Comparison of ENCODE assay signal across 8 cellular contexts in genomic region chr3:47803478-47804025, GRCh38. TPM values are rescaled to one million over a fixed set of nuclear protein-coding genes. Genes with fewer than 3 reads are reported as not detected.
DNase-seq lines count a peak whose midpoint lies in the region; ATAC-seq and TF ChIP-seq lines count a peak whose summit lies in the region.

No MANE protein-coding gene starts in this region.

- H4K20me1 ChIP-seq in fibroblast of lung (ENCODE audit: control insufficient read depth, extremely low read depth, insufficient read depth, low read length): no peaks in the 10 kb centered on the region

- H3K9me3 ChIP-seq in RWPE2 (ENCODE audit: severe bottlenecking) (no peaks in the 10 kb centered on the region), fibroblast of lung (ENCODE audit: control insufficient read depth, insufficient read depth, low read depth, low read length) (no peaks in the 10 kb centered on the region)

- DNase-seq in NCI-H510A (lab: John Stamatoyannopoulos, UW): peak; percentile 52
- DNase-seq in NCI-H510A treated with DMSO at 0.1 percent for 48 hours (lab: John Stamatoyannopoulos, UW): no peak
- DNase-seq in RWPE2 (ENCODE audit: low spot score): no peak
- peak in 1 of 2 donors; percentile 11 for DNase-seq in fibroblast of lung (ENCODE audit: low read depth in 2 of 2)
- DNase-seq in retinal pigment epithelial cell (ENCODE audit: low read depth): no peak
- DNase-seq in DMS 273 (lab: John Stamatoyannopoulos, UW; ENCODE audit: unreplicated experiment): no peak
- no peak for DNase-seq in NCI-H2029 treated with DMSO at 0.1 percent for 48 hours (lab: John Stamatoyannopoulos, UW)

- ATAC-seq in RWPE2 (ENCODE audit: low read depth) (no peak), GM19023 (IDR thresholded peaks at IDR 0.05; ENCODE audit: unreplicated experiment) (no peak)

- H3K27ac ChIP-seq in RWPE2 (ENCODE audit: poor library complexity, severe bottlenecking) (peak overlapping the region; percentile 89), fibroblast of lung (ENCODE audit: insufficient read depth, low read length) (peak overlapping the region; percentile 71)

- peaks cover 11% of the 10 kb centered on the region for H3K4me1 ChIP-seq in RWPE2 (ENCODE audit: insufficient read depth, poor library complexity, severe bottlenecking)
- H3K4me1 ChIP-seq in fibroblast of lung (ENCODE audit: control insufficient read depth, extremely low read depth, insufficient read depth, low read length): no peaks in the 10 kb centered on the region

- TF ChIP-seq CTCF in RWPE2 (IDR thresholded peaks at IDR 0.05; ENCODE audit: poor library complexity, severe bottlenecking) (no peak), fibroblast of lung (conservative IDR thresholded peaks at IDR 0.05 in 1 of 2, IDR thresholded peaks at IDR 0.05 in 1 of 2; ENCODE audit: low read depth in 1 of 2, low read length in 2 of 2) (no peak), retinal pigment epithelial cell (conservative IDR thresholded peaks at IDR 0.05; ENCODE audit: low read depth, low read length) (no peak)

- H2AFZ ChIP-seq in fibroblast of lung (ENCODE audit: low read length): peak overlapping the region; percentile 71

- no peaks in the 10 kb centered on the region for H3K27me3 ChIP-seq in RWPE2 (ENCODE audit: insufficient read depth, poor library complexity, severe bottlenecking)
- H3K27me3 ChIP-seq in fibroblast of lung (ENCODE audit: control insufficient read depth, insufficient read depth, low read length): no peaks in the 10 kb centered on the region

- peak overlapping the region; percentile 63 for H3K9ac ChIP-seq in fibroblast of lung (ENCODE audit: insufficient read depth, low read length)

- H3K4me3 ChIP-seq in RWPE2 (ENCODE audit: severe bottlenecking) (peak overlapping the region; percentile 97), fibroblast of lung (replicated peaks in 1 of 4; ENCODE audit: control extremely low read depth in 1 of 4, insufficient read depth in 1 of 4, low read depth in 3 of 4, low read length in 4 of 4) (peak overlapping the region; percentile 59 to 74 (median 69)), retinal pigment epithelial cell (ENCODE audit: low read length) (peak overlapping the region; percentile 70)

- peaks cover 17% of the 10 kb centered on the region for H3K79me2 ChIP-seq in fibroblast of lung (ENCODE audit: control insufficient read depth, insufficient read depth, low read length)

- peak overlapping the region; percentile 91 for H3K4me2 ChIP-seq in fibroblast of lung (ENCODE audit: extremely low read depth, insufficient read depth, low read length)

- H3K36me3 ChIP-seq in RWPE2 (ENCODE audit: low read depth) (peaks cover 18% of the 10 kb centered on the region; the same call in 1 of the 2 replicates), fibroblast of lung (ENCODE audit: control insufficient read depth, insufficient read depth, low read length) (peaks cover 3% of the 10 kb centered on the region)

RNA-seq across cellular contexts. Expression of gene DHX30, which starts 0.6 kb away (rescaled TPM):
- 43.1 and 47.1 TPM in 2 replicates for total RNA-seq in fibroblast of lung
- 27.4 and 38.8 TPM in 2 replicates for polyA plus RNA-seq in fibroblast of lung
- 28.3 and 42.5 TPM in 2 replicates for polyA plus RNA-seq in fibroblast of lung (2012)
- polyA minus RNA-seq in fibroblast of lung (ENCODE audit: low replicate concordance): 63.1 and 104 TPM in 2 replicates

RNA-seq across cellular contexts. Expression of gene SMARCC1, which starts 21.9 kb away (rescaled TPM):
- total RNA-seq in fibroblast of lung: 23.1 and 27.0 TPM in 2 replicates
- 23.6 and 31.1 TPM in 2 replicates for polyA plus RNA-seq in fibroblast of lung
- 28.9 and 35.2 TPM in 2 replicates for polyA plus RNA-seq in fibroblast of lung (2012)
- polyA minus RNA-seq in fibroblast of lung (ENCODE audit: low replicate concordance): 66.4 and 95.5 TPM in 2 replicates
